8 cellular contexts compared by ENCODE assay signal in genomic region chr2:70083344-70084156, GRCh38. TPM values are rescaled to one million over a fixed set of nuclear protein-coding genes. Genes with fewer than 3 reads are reported as not detected.
DNase-seq lines count a peak whose midpoint lies in the region; ATAC-seq and TF ChIP-seq lines count a peak whose summit lies in the region.

No MANE protein-coding gene starts in this region.

- peaks cover 0 to 5% (median 0%) of the 10 kb centered on the region in 11 experiments; a peak in 3 of 22 replicates for H4K20me1 ChIP-seq in BLaER1 treated with 17β-estradiol and CSF1 and Interleukin-3, amounts not matched to agents 10 nM and 100 nM

- H3K36me3 Mint-ChIP-seq in activated T-helper 2 cell treated with anti-CD3 and anti-CD28 coated beads, Interferon-gamma antibody, Interleukin-2, Interleukin-4, amounts not matched to agents 10 μg/mL and 5 μg/mL and 100 μg/mL, durations not matched to agents 14 hours and 24 hours and 36 hours (ENCODE audit: low read depth), result peaks cover 69% of the 10 kb centered on the region
- peaks cover 26% of the 10 kb centered on the region for H3K36me3 Mint-ChIP-seq in memory B cell

- peak; percentile 36 for ATAC-seq in GM21360 (IDR thresholded peaks at IDR 0.05; ENCODE audit: unreplicated experiment)
- peak; percentile 26 for ATAC-seq in memory B cell (ENCODE audit: low read depth)
- ATAC-seq in left lobe of liver, result no peak

- no peak for TF ChIP-seq POLR2A in vagina (IDR thresholded peaks at IDR 0.05)

- H3K4me1 ChIP-seq in BLaER1 treated with 17β-estradiol and CSF1 and Interleukin-3, amounts not matched to agents 10 nM and 100 nM, result peaks cover 44 to 78% (median 55%) of the 10 kb centered on the region in 10 experiments
- peaks cover 53% of the 10 kb centered on the region for H3K4me1 ChIP-seq in vagina

- H3K27ac Mint-ChIP-seq in activated T-helper 2 cell treated with anti-CD3 and anti-CD28 coated beads, Interferon-gamma antibody, Interleukin-2, Interleukin-4, amounts not matched to agents 10 μg/mL and 5 μg/mL and 100 μg/mL, durations not matched to agents 14 hours and 24 hours and 36 hours, result peak overlapping the region; percentile 89
- peak overlapping the region; percentile 100 for H3K27ac Mint-ChIP-seq in memory B cell

- peak overlapping the region; percentile 90 to 99 (median 93) for H3K4me2 ChIP-seq in BLaER1 treated with 17β-estradiol and CSF1 and Interleukin-3, amounts not matched to agents 10 nM and 100 nM

- peak overlapping the region; percentile 47 to 100 (median 100) for H3K27ac ChIP-seq in BLaER1 treated with 17β-estradiol and CSF1 and Interleukin-3, amounts not matched to agents 10 nM and 100 nM
- peak overlapping the region; percentile 100 for H3K27ac ChIP-seq in vagina

- peaks cover 58% of the 10 kb centered on the region for H3K4me1 Mint-ChIP-seq in activated T-helper 2 cell treated with anti-CD3 and anti-CD28 coated beads, Interferon-gamma antibody, Interleukin-2, Interleukin-4, amounts not matched to agents 10 μg/mL and 5 μg/mL and 100 μg/mL, durations not matched to agents 14 hours and 24 hours and 36 hours (ENCODE audit: low read depth)
- H3K4me1 Mint-ChIP-seq in memory B cell, result peaks cover 31% of the 10 kb centered on the region

- no peaks in the 10 kb centered on the region for H3K27me3 ChIP-seq in BLaER1 treated with 17β-estradiol and CSF1 and Interleukin-3, amounts not matched to agents 10 nM and 100 nM
- H3K27me3 ChIP-seq in MG63 (no peaks in the 10 kb centered on the region), vagina (no peaks in the 10 kb centered on the region)

- no peak for TF ChIP-seq CTCF in vagina (IDR thresholded peaks at IDR 0.05)

- DNase-seq in MG63, result peak; percentile 43
- DNase-seq in activated T-helper 2 cell treated with anti-CD3 and anti-CD28 coated beads, Interferon-gamma antibody, Interleukin-2, Interleukin-4, amounts not matched to agents 10 μg/mL and 5 μg/mL and 100 μg/mL, durations not matched to agents 14 hours and 24 hours and 36 hours (ENCODE audit: low spot score), result no peak
- DNase-seq in memory B cell (ENCODE audit: low spot score in 2 of 2), result peak in 1 of 2 donors; percentile 26
- no peak for DNase-seq in vagina (ENCODE audit: extremely low spot score in 2 of 2)
- DNase-seq in left lobe of liver (ENCODE audit: low spot score), result no peak
- DNase-seq in AG20443 (ENCODE audit: low spot score), result no peak

- intact Hi-C loops in activated T-helper 2 cell treated with anti-CD3 and anti-CD28 coated beads, Interferon-gamma antibody, Interleukin-2, Interleukin-4, amounts not matched to agents 10 μg/mL and 5 μg/mL and 100 μg/mL, durations not matched to agents 14 hours and 24 hours and 36 hours (cut with micrococcal nuclease), result loop anchor here (1.0 to 2.0 kb wide), 4 partner anchors 14 to 169 kb away; partner anchors contain the start of gene C2orf42
- intact Hi-C loops in vagina (cut with DNase I), result no loop called here

- H3K4me3 Mint-ChIP-seq in activated T-helper 2 cell treated with anti-CD3 and anti-CD28 coated beads, Interferon-gamma antibody, Interleukin-2, Interleukin-4, amounts not matched to agents 10 μg/mL and 5 μg/mL and 100 μg/mL, durations not matched to agents 14 hours and 24 hours and 36 hours (ENCODE audit: low read depth), result peak overlapping the region; percentile 71
- H3K4me3 Mint-ChIP-seq in memory B cell, result peak overlapping the region; percentile 65

- H3K9me3 ChIP-seq in BLaER1 treated with 17β-estradiol and CSF1 and Interleukin-3, amounts not matched to agents 10 nM and 100 nM (replicated peaks in 1 of 11), result peaks cover 0 to 2% (median 0%) of the 10 kb centered on the region in 11 experiments; a peak in 2 of 22 replicates
- H3K9me3 ChIP-seq in MG63 (no peaks in the 10 kb centered on the region), vagina (no peaks in the 10 kb centered on the region)

- H3K36me3 ChIP-seq in BLaER1 treated with 17β-estradiol and CSF1 and Interleukin-3, amounts not matched to agents 10 nM and 100 nM, result peaks cover 26 to 68% (median 56%) of the 10 kb centered on the region in 11 experiments; a peak in 21 of 22 replicates
- H3K36me3 ChIP-seq in MG63 (peaks cover 56% of the 10 kb centered on the region), vagina (peaks cover 5 to 35% of the 10 kb centered on the region in 2 donors)

- H3K9me3 Mint-ChIP-seq in activated T-helper 2 cell treated with anti-CD3 and anti-CD28 coated beads, Interferon-gamma antibody, Interleukin-2, Interleukin-4, amounts not matched to agents 10 μg/mL and 5 μg/mL and 100 μg/mL, durations not matched to agents 14 hours and 24 hours and 36 hours, result no peaks in the 10 kb centered on the region
- H3K9me3 Mint-ChIP-seq in memory B cell, result no peaks in the 10 kb centered on the region

- no peaks in the 10 kb centered on the region for H3K27me3 Mint-ChIP-seq in activated T-helper 2 cell treated with anti-CD3 and anti-CD28 coated beads, Interferon-gamma antibody, Interleukin-2, Interleukin-4, amounts not matched to agents 10 μg/mL and 5 μg/mL and 100 μg/mL, durations not matched to agents 14 hours and 24 hours and 36 hours (ENCODE audit: low read depth)
- no peaks in the 10 kb centered on the region for H3K27me3 Mint-ChIP-seq in memory B cell

- peak overlapping the region; percentile 67 to 100 (median 99) for H3K9ac ChIP-seq in BLaER1 treated with 17β-estradiol and CSF1 and Interleukin-3, amounts not matched to agents 10 nM and 100 nM

- peak overlapping the region; percentile 12 to 98 (median 86); a peak in 14 of 20 replicates for H3K4me3 ChIP-seq in BLaER1 treated with 17β-estradiol and CSF1 and Interleukin-3, amounts not matched to agents 10 nM and 100 nM
- H3K4me3 ChIP-seq in MG63 (no peak overlapping the region), vagina (no peak overlapping the region)

RNA-seq across cellular contexts. Expression of gene PCBP1, which starts 3.7 kb away (rescaled TPM):
- total RNA-seq in MG63 (2014; rRNA removed; shearing (Covaris generic); ENCODE audit: low replicate concordance), result 92.9 and 104 TPM in 2 replicates
- total RNA-seq in activated T-helper 2 cell treated with anti-CD3 and anti-CD28 coated beads, Interferon-gamma antibody, Interleukin-2, Interleukin-4, amounts not matched to agents 10 μg/mL and 5 μg/mL and 100 μg/mL, durations not matched to agents 14 hours and 24 hours and 36 hours, result 433 and 442 TPM in 2 replicates
- total RNA-seq in vagina (210 TPM), left lobe of liver (161 TPM)

Comparison
In these comparisons a context has a peak if more than half of its experiments do, and no peak if none do; other contexts are left out.
1. H3K4me3 ChIP-seq: peak in BLaER1 treated with 17β-estradiol and CSF1 and Interleukin-3, amounts not matched to agents 10 nM and 100 nM (10 of 10); none in MG63 (single experiment) and vagina (0 of 2).